ENCODE assay signal across 1 cellular context in the genomic region with DNA sequence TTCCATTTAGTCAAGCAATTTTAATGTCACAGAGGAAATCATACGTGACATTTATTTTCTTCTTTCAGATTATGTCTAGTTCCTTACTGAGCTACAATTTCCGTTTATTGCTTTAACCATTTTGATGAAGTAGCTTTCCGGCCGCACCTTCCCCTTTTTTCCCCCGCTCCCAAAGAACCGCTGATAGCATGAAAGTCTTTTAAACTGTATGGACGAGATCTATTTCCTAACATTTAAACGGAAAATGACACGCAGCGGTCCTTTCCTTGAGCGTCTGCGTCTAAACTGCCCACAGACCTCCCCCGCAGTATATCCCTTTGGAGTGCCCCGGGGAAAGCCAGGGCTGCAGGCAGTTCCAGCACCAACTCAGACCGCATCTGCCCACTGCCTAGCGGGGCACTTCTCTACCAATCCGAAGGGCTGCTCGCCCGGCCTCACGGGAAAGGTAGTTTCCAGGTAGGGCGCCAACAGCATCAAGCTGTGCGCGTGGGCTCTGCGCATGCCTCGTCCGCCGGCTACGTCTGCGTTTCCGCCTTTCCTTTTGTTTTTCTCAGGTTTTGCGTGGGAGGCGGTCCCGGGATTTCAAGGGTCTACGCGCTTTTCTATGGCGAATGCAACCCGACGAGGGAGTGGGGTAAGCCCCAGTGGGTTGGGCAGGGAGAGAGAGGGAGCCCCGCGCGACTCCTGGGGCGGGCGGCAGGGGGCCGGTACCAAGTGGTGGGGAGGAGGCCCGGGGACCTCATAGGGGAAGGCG.
TF ChIP-seq lines count a peak whose summit lies in the region.

TSS of gene ZNF33A (plus strand) at position 526 of the 754 bp plus-strand sequence. CDS start 1,667 bp downstream, outside the sequence.

TF ChIP-seq in K562, 482 proteins besides CTCF, POLR2A, EP300 and RAD21 (continued from another document and continues in another):
- TF ChIP-seq PRDM10 (IDR thresholded peaks at IDR 0.05; ENCODE audit: partially characterized antibody) (peak; percentile 82), ELF1 (tag; IDR thresholded peaks at IDR 0.05) (peak; percentile 88), XRCC5 (IDR thresholded peaks at IDR 0.05; ENCODE audit: low read depth, low read length) (peak; percentile 88; the same call in 1 of the 2 replicates), ZNF232 (CRISPR knock-in tag; IDR thresholded peaks at IDR 0.05) (no peak), HEY1 (CRISPR knock-in tag; IDR thresholded peaks at IDR 0.05; ENCODE audit: borderline replicate concordance) (no peak), SRSF1 (IDR thresholded peaks at IDR 0.05; ENCODE audit: low read depth, low read length) (no peak), RNF2 (IDR thresholded peaks at IDR 0.05) (no peak), ZNF77 (CRISPR knock-in tag; IDR thresholded peaks at IDR 0.05) (no peak), ZNF592 (IDR thresholded peaks at IDR 0.05) (no peak), TEAD4 (IDR thresholded peaks at IDR 0.05; ENCODE audit: low read length) (no peak), TEAD4 (CRISPR knock-in tag; IDR thresholded peaks at IDR 0.05; ENCODE audit: borderline replicate concordance) (no peak), SUPT5H (IDR thresholded peaks at IDR 0.05) (peak; percentile 4; the same call in 1 of the 2 replicates), NCOA2 (IDR thresholded peaks at IDR 0.05; ENCODE audit: partially characterized antibody in 2 of 2) (no peak), GMEB1 (CRISPR knock-in tag; IDR thresholded peaks at IDR 0.05) (peak; percentile 49; the same call in 1 of the 2 replicates), UBTF (IDR thresholded peaks at IDR 0.05; ENCODE audit: borderline replicate concordance in 1 of 2, low read depth in 2 of 2, low read length in 2 of 2) (no peak), GABPB1 (CRISPR knock-in tag; IDR thresholded peaks at IDR 0.05) (0 out of 2 replicates have a peak, but pooled peaks have one; percentile 41), ESRRB (CRISPR knock-in tag; IDR thresholded peaks at IDR 0.05; ENCODE audit: borderline replicate concordance) (no peak), BACH1 (tag; IDR thresholded peaks at IDR 0.05) (no peak), SRF (CRISPR knock-in tag; IDR thresholded peaks at IDR 0.05) (no peak), ZBTB11 (CRISPR knock-in tag; IDR thresholded peaks at IDR 0.05) (no peak; a peak in 1 of 6 replicates), NELFE (IDR thresholded peaks at IDR 0.05; ENCODE audit: insufficient read depth, insufficient read length) (no peak), AFF1 (IDR thresholded peaks at IDR 0.05; ENCODE audit: low read depth in 1 of 2, partially characterized antibody in 2 of 2) (peak in 1 of 2 experiments; percentile 74), BRD4 (IDR thresholded peaks at IDR 0.05) (0 out of 2 replicates have a peak, but pooled peaks have one; percentile 34), GTF2E2 (tag; IDR thresholded peaks at IDR 0.05) (no peak), POLR2B (IDR thresholded peaks at IDR 0.05; ENCODE audit: low read depth, partially characterized antibody) (peak; percentile 7), ADNP (tag; IDR thresholded peaks at IDR 0.05) (no peak)
- TF ChIP-seq, protein P1, sequence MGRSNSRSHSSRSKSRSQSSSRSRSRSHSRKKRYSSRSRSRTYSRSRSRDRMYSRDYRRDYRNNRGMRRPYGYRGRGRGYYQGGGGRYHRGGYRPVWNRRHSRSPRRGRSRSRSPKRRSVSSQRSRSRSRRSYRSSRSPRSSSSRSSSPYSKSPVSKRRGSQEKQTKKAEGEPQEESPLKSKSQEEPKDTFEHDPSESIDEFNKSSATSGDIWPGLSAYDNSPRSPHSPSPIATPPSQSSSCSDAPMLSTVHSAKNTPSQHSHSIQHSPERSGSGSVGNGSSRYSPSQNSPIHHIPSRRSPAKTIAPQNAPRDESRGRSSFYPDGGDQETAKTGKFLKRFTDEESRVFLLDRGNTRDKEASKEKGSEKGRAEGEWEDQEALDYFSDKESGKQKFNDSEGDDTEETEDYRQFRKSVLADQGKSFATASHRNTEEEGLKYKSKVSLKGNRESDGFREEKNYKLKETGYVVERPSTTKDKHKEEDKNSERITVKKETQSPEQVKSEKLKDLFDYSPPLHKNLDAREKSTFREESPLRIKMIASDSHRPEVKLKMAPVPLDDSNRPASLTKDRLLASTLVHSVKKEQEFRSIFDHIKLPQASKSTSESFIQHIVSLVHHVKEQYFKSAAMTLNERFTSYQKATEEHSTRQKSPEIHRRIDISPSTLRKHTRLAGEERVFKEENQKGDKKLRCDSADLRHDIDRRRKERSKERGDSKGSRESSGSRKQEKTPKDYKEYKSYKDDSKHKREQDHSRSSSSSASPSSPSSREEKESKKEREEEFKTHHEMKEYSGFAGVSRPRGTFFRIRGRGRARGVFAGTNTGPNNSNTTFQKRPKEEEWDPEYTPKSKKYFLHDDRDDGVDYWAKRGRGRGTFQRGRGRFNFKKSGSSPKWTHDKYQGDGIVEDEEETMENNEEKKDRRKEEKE (IDR thresholded peaks at IDR 0.05; ENCODE audit: borderline replicate concordance in 1 of 2, control insufficient read depth in 1 of 2, low read depth in 2 of 2, low read length in 1 of 2): no peak
